Comparison of ENCODE assay signal across 37 cellular contexts in genomic region chr4:160193787-160194186, GRCh38.
"Had no signal": no experiment of that assay in that cellular context is flagged by ENCODE, and none has a peak within 500 bp of the region (broad histone marks: within the 10 kb centered on the region; RNA-seq: fewer than 3 reads in every experiment).

No MANE protein-coding gene starts in this region.

- H3K27me3 ChIP-seq: adrenal gland, ascending aorta, cardiac muscle cell had no signal

- H3K27me3 Mint-ChIP-seq: activated B cell treated with CpG ODN at 0.5 μM for 24 hours; activated CD4-positive, alpha-beta memory T cell treated with anti-CD3 and anti-CD28 coated beads for 36 hours; activated CD4-positive, alpha-beta T cell treated with anti-CD3 and anti-CD28 coated beads, Interleukin-2, amount 10 ng/mL, durations not matched to agents 24 days and 14 days; activated CD8-positive, alpha-beta T cell treated with anti-CD3 and anti-CD28 coated beads for 36 hours; activated naive CD8-positive, alpha-beta T cell treated with anti-CD3 and anti-CD28 coated beads for 36 hours; activated T-helper 17 cell treated with anti-CD3 and anti-CD28 coated beads, Interleukin-2, amount 50 U/mL, for 72 hours; brain; central memory CD8-positive, alpha-beta T cell had no signal

- H3K4me1 ChIP-seq: adrenal gland, ascending aorta had no signal

- H3K36me3 ChIP-seq: adrenal gland, ascending aorta, cardiac muscle cell had no signal

- H3K4me3 Mint-ChIP-seq: activated B cell treated with CpG ODN at 0.5 μM for 24 hours; activated CD4-positive, alpha-beta memory T cell treated with anti-CD3 and anti-CD28 coated beads for 36 hours; activated CD4-positive, alpha-beta T cell treated with anti-CD3 and anti-CD28 coated beads, Interleukin-2, amount 10 ng/mL, durations not matched to agents 24 days and 14 days; activated CD8-positive, alpha-beta T cell treated with anti-CD3 and anti-CD28 coated beads for 36 hours; activated naive CD4-positive, alpha-beta T cell treated with anti-CD3 and anti-CD28 coated beads for 36 hours; activated naive CD8-positive, alpha-beta T cell treated with anti-CD3 and anti-CD28 coated beads for 36 hours; activated T-cell treated with anti-CD3 and anti-CD28 coated beads, Interleukin-2, amount 50 U/mL, for 4 hours; activated T-cell treated with anti-CD3 and anti-CD28 coated beads, Interleukin-2, amount 50 U/mL, for 72 hours; activated T-helper 1 cell treated with anti-CD3 and anti-CD28 coated beads, Interleukin-12 subunit alpha, Interleukin-12 subunit beta, Interleukin-2, Interleukin-4 antibody, amounts not matched to agents 30 ng/mL and 10 ng/mL and 1 ng/mL, durations not matched to agents 14 hours and 24 hours and 36 hours; activated T-helper 17 cell treated with anti-CD3 and anti-CD28 coated beads, Interleukin-2, amount 50 U/mL, for 72 hours; brain; central memory CD8-positive, alpha-beta T cell; T-helper 1 cell treated with Interleukin-12 subunit alpha and Interleukin-12 subunit beta and Interleukin-4 antibody, amounts not matched to agents 30 μg/mL and 1 μg/mL, for 36 hours; T-helper 2 cell treated with Interferon-gamma antibody and Interleukin-4, amounts not matched to agents 5 μg/mL and 100 μg/mL, for 36 hours had no signal

- DNase-seq: activated B cell treated with CpG ODN at 0.5 μM for 24 hours; activated CD4-positive, alpha-beta memory T cell treated with anti-CD3 and anti-CD28 coated beads for 36 hours; activated CD4-positive, alpha-beta T cell treated with anti-CD3 and anti-CD28 coated beads for 4 hours; activated CD4-positive, alpha-beta T cell treated with anti-CD3 and anti-CD28 coated beads, Interleukin-2, amount 10 ng/mL, durations not matched to agents 24 days and 14 days; activated CD4-positive, alpha-beta T cell treated with anti-CD3 and anti-CD28 coated beads, Interleukin-2, amount 50 U/mL, for 1 hour; activated CD4-positive, alpha-beta T cell treated with anti-CD3 and anti-CD28 coated beads, Interleukin-2, amount 50 U/mL, for 4 hours; activated CD4-positive, CD25-positive, alpha-beta regulatory T cell treated with anti-CD3 and anti-CD28 coated beads, Interleukin-2, amount 50 U/mL, for 72 hours; activated CD8-positive, alpha-beta memory T cell treated with anti-CD3 and anti-CD28 coated beads, Interleukin-2, amount 50 U/mL, for 4 hours; activated CD8-positive, alpha-beta T cell treated with anti-CD3 and anti-CD28 coated beads for 36 hours; activated effector memory CD4-positive, alpha-beta T cell treated with anti-CD3 and anti-CD28 coated beads, Interleukin-2, amount 50 U/mL, for 16 hours; activated gamma-delta T cell treated with Interleukin-2 at 50 U/mL for 16 hours; activated naive CD4-positive, alpha-beta T cell; activated naive CD4-positive, alpha-beta T cell treated with anti-CD3 and anti-CD28 coated beads for 36 hours; activated naive CD4-positive, alpha-beta T cell treated with anti-CD3 and anti-CD28 coated beads, Interleukin-2, amount 50 U/mL, for 16 hours; activated naive CD8-positive, alpha-beta T cell treated with anti-CD3 and anti-CD28 coated beads for 36 hours; activated T-cell treated with anti-CD3 and anti-CD28 coated beads for 4 hours; activated T-cell treated with anti-CD3 and anti-CD28 coated beads, Interleukin-2, amount 50 U/mL, for 1 hour; activated T-cell treated with anti-CD3 and anti-CD28 coated beads, Interleukin-2, amount 50 U/mL, for 4 hours; activated T-cell treated with anti-CD3 and anti-CD28 coated beads, Interleukin-2, amount 50 U/mL, for 72 hours; adrenal gland; amniotic stem cell; caudate nucleus; cerebellar nuclear complex; T-helper 2 cell; T-helper 9 cell had no signal

- H3K4me3 ChIP-seq: adrenal gland, ascending aorta, cardiac muscle cell had no signal

- H3K27ac Mint-ChIP-seq: activated B cell treated with CpG ODN at 0.5 μM for 24 hours; activated CD4-positive, alpha-beta memory T cell treated with anti-CD3 and anti-CD28 coated beads for 36 hours; activated CD4-positive, alpha-beta T cell treated with anti-CD3 and anti-CD28 coated beads, Interleukin-2, amount 10 ng/mL, durations not matched to agents 24 days and 14 days; activated CD8-positive, alpha-beta T cell treated with anti-CD3 and anti-CD28 coated beads for 36 hours; activated naive CD4-positive, alpha-beta T cell treated with anti-CD3 and anti-CD28 coated beads for 36 hours; activated naive CD4-positive, alpha-beta T cell treated with anti-CD3 and anti-CD28 coated beads, Interleukin-2, amount 50 U/mL, for 72 hours; activated naive CD8-positive, alpha-beta T cell treated with anti-CD3 and anti-CD28 coated beads for 36 hours; activated T-cell treated with anti-CD3 and anti-CD28 coated beads, Interleukin-2, amount 50 U/mL, for 72 hours; activated T-helper 1 cell treated with anti-CD3 and anti-CD28 coated beads, Interleukin-12 subunit alpha, Interleukin-12 subunit beta, Interleukin-2, Interleukin-4 antibody, amounts not matched to agents 30 ng/mL and 10 ng/mL and 1 ng/mL, durations not matched to agents 14 hours and 24 hours and 36 hours; activated T-helper 17 cell treated with anti-CD3 and anti-CD28 coated beads, Interleukin-2, amount 50 U/mL, for 72 hours; brain; T-helper 1 cell treated with Interleukin-12 subunit alpha and Interleukin-12 subunit beta and Interleukin-4 antibody, amounts not matched to agents 30 μg/mL and 1 μg/mL, for 36 hours; T-helper 2 cell treated with Interferon-gamma antibody and Interleukin-4, amounts not matched to agents 5 μg/mL and 100 μg/mL, for 36 hours had no signal

- FAIRE-seq: bronchial epithelial cell, TTC549 had no signal

- H3K36me3 Mint-ChIP-seq: activated CD4-positive, alpha-beta memory T cell treated with anti-CD3 and anti-CD28 coated beads for 36 hours; activated naive CD4-positive, alpha-beta T cell treated with anti-CD3 and anti-CD28 coated beads, Interleukin-2, amount 50 U/mL, for 72 hours; activated naive CD8-positive, alpha-beta T cell treated with anti-CD3 and anti-CD28 coated beads for 36 hours; brain had no signal

- H3K9me3 ChIP-seq: adrenal gland had no signal

- H3K4me1 Mint-ChIP-seq: activated B cell treated with CpG ODN at 0.5 μM for 24 hours; activated CD4-positive, alpha-beta T cell treated with anti-CD3 and anti-CD28 coated beads, Interleukin-2, amount 10 ng/mL, durations not matched to agents 24 days and 14 days; activated naive CD8-positive, alpha-beta T cell treated with anti-CD3 and anti-CD28 coated beads for 36 hours; activated T-helper 17 cell treated with anti-CD3 and anti-CD28 coated beads, Interleukin-2, amount 50 U/mL, for 72 hours; brain; central memory CD8-positive, alpha-beta T cell had no signal

- ATAC-seq: activated CD8-positive, alpha-beta T cell treated with anti-CD3 and anti-CD28 coated beads for 36 hours; activated naive CD4-positive, alpha-beta T cell treated with anti-CD3 and anti-CD28 coated beads, Interleukin-2, amount 50 U/mL, for 72 hours; activated T-cell treated with anti-CD3 and anti-CD28 coated beads, Interleukin-2, amount 50 U/mL, for 4 hours; activated T-cell treated with anti-CD3 and anti-CD28 coated beads, Interleukin-2, amount 50 U/mL, for 72 hours; activated T-helper 17 cell treated with anti-CD3 and anti-CD28 coated beads, Interleukin-2, amount 50 U/mL, for 72 hours had no signal

- H3K27ac ChIP-seq: adrenal gland, ascending aorta, cardiac muscle cell, VCaP had no signal

- H3K9me3 Mint-ChIP-seq: activated B cell treated with CpG ODN at 0.5 μM for 24 hours; activated CD4-positive, alpha-beta T cell treated with anti-CD3 and anti-CD28 coated beads, Interleukin-2, amount 10 ng/mL, durations not matched to agents 24 days and 14 days; activated naive CD8-positive, alpha-beta T cell treated with anti-CD3 and anti-CD28 coated beads for 36 hours; brain; T-helper 1 cell treated with Interleukin-12 subunit alpha and Interleukin-12 subunit beta and Interleukin-4 antibody, amounts not matched to agents 30 μg/mL and 1 μg/mL, for 36 hours had no signal
